8 cellular contexts compared by ENCODE assay signal in the genomic region with DNA sequence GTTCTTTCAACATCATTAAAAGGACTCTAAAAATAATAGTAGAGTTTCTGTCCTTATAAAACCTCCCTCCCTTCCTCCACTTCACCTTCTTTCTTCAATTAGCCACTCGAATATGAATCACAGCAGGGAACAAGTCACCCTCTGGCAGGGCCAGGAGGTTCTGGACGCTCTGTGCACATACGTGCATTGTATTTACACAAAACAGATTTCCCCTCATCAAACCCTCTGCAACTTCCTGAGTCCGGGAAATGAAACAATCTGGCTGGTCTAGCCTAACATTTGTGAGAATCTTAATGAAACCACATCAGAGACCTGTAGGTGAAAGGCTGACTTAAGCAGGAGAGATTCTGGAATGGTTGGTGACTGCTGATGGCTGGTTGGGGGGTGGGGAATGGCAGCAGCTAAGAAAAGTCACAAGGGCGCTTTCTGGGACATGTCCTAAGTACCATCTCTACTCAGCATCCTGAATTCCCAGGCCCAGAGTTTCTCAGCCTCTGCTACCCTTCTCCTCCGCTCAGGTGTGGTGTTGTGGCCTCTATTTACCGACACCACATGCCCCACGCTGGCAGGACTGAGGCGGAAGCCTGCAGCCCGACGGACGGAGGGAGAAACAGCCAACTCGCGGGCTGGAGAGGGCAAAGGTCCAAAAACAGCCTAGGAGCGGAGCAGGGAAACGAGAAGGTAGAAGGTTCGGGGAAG. TPM values are rescaled to one million over a fixed set of nuclear protein-coding genes. Genes with fewer than 3 reads are reported as not detected.
DNase-seq lines count a peak whose midpoint lies in the region; ATAC-seq and TF ChIP-seq lines count a peak whose summit lies in the region.

No MANE protein-coding gene starts in this region.

- H3K27me3 Mint-ChIP-seq in memory B cell (peaks cover 3% of the 10 kb centered on the region), type B pancreatic cell (peaks cover 12% of the 10 kb centered on the region)

- H3K36me3 Mint-ChIP-seq in memory B cell (no peaks in the 10 kb centered on the region), type B pancreatic cell (peaks cover 5% of the 10 kb centered on the region)

- H3K27ac ChIP-seq in OCI-LY1 (ENCODE audit: low read depth, low read length, poor library complexity, severe bottlenecking) (peak overlapping the region; percentile 38), colonic mucosa (peak overlapping the region; percentile 69)

- no peak for DNase-seq in GM12864 (ENCODE audit: low read depth)
- DNase-seq in colonic mucosa = peak; percentile 70
- DNase-seq in memory B cell (ENCODE audit: low spot score in 2 of 2) = no peak
- no peak for DNase-seq in type B pancreatic cell (ENCODE audit: extremely low spot score, unreplicated experiment)
- no peak for DNase-seq in midbrain (lab: John Stamatoyannopoulos, UW)

- H3K27ac Mint-ChIP-seq in memory B cell = no peak overlapping the region
- H3K27ac Mint-ChIP-seq in type B pancreatic cell = peak overlapping the region; percentile 78

- TF ChIP-seq CTCF in GM12864 (IDR thresholded peaks at IDR 0.05; ENCODE audit: low read depth, low read length, missing control alignments) = no peak
- TF ChIP-seq CTCF in OCI-LY1 (IDR thresholded peaks at IDR 0.05; ENCODE audit: low read length) = no peak
- no peak for TF ChIP-seq CTCF in colonic mucosa (IDR thresholded peaks at IDR 0.05)
- no peak for TF ChIP-seq CTCF in type B pancreatic cell (conservative IDR thresholded peaks at IDR 0.05)

- H3K36me3 ChIP-seq in OCI-LY1 (ENCODE audit: insufficient read depth, low read length) (peaks cover 7% of the 10 kb centered on the region; the same call in 1 of the 2 replicates), colonic mucosa (no peaks in the 10 kb centered on the region)

- H3K4me1 ChIP-seq in OCI-LY1 (ENCODE audit: insufficient read depth, low read length, severe bottlenecking) (peaks cover 32% of the 10 kb centered on the region), colonic mucosa (no peaks in the 10 kb centered on the region)

- H3K4me3 Mint-ChIP-seq in memory B cell (peak overlapping the region; percentile 92), type B pancreatic cell (peak overlapping the region; percentile 97)

- H3K79me2 ChIP-seq in OCI-LY1 (ENCODE audit: insufficient read depth, low read length) = no peaks in the 10 kb centered on the region

- H3K9me3 Mint-ChIP-seq in memory B cell (no peaks in the 10 kb centered on the region), type B pancreatic cell (no peaks in the 10 kb centered on the region)

- H2AFZ ChIP-seq in OCI-LY1 (ENCODE audit: low read length) = no peak overlapping the region

- intact Hi-C loops in colonic mucosa (cut with DNase I) = loop anchor here (10.0 kb wide), 1 partner anchor 222 kb away; no protein-coding TSS in a partner anchor

- H3K4me3 ChIP-seq in GM12864 (ENCODE audit: low read depth, low read length) (peak overlapping the region; percentile 81), OCI-LY1 (ENCODE audit: low read depth, low read length, poor library complexity, severe bottlenecking) (peak overlapping the region; percentile 70), colonic mucosa (peak overlapping the region; percentile 74)

- no peaks in the 10 kb centered on the region for H3F3A ChIP-seq in OCI-LY1 (ENCODE audit: insufficient read depth, low read length)

- no peaks in the 10 kb centered on the region for H3K27me3 ChIP-seq in OCI-LY1 (ENCODE audit: insufficient read depth, low read length)
- no peaks in the 10 kb centered on the region for H3K27me3 ChIP-seq in colonic mucosa

- no peaks in the 10 kb centered on the region for H3K9me3 ChIP-seq in OCI-LY1 (ENCODE audit: low read length)
- no peaks in the 10 kb centered on the region for H3K9me3 ChIP-seq in colonic mucosa

- ATAC-seq in memory B cell (ENCODE audit: low read depth) (no peak), GM18519 (IDR thresholded peaks at IDR 0.05; ENCODE audit: low FRiP score, unreplicated experiment) (no peak), GM19397 (IDR thresholded peaks at IDR 0.05; ENCODE audit: unreplicated experiment) (no peak)

- no peaks in the 10 kb centered on the region for H3K9me2 ChIP-seq in OCI-LY1 (ENCODE audit: low read depth, low read length)

- peak overlapping the region; percentile 85 for H3K4me2 ChIP-seq in OCI-LY1 (ENCODE audit: low read length)

- H3K9ac ChIP-seq in OCI-LY1 (ENCODE audit: low read length) = peak overlapping the region; percentile 80
- H3K9ac ChIP-seq in colonic mucosa (ENCODE audit: low read depth in 2 of 2, low read length in 2 of 2) = peak overlapping the region; percentile 66 to 70

- H3K4me1 Mint-ChIP-seq in memory B cell (peaks cover 6% of the 10 kb centered on the region), type B pancreatic cell (ENCODE audit: unreplicated experiment) (peaks cover 23% of the 10 kb centered on the region)

- H4K20me1 ChIP-seq in OCI-LY1 (ENCODE audit: insufficient read depth, low read length) = no peaks in the 10 kb centered on the region

RNA-seq across cellular contexts. Expression of a gene that starts 1.0 kb away (rescaled TPM):
- 10 to 100 TPM; 39.5 to 41.5 TPM for total RNA-seq in colonic mucosa
- total RNA-seq in type B pancreatic cell (ENCODE audit: low replicate concordance) = 35.3 and 56.6 TPM in 2 replicates
